Comparison of ENCODE assay signal across 9 cellular contexts in the genomic region with DNA sequence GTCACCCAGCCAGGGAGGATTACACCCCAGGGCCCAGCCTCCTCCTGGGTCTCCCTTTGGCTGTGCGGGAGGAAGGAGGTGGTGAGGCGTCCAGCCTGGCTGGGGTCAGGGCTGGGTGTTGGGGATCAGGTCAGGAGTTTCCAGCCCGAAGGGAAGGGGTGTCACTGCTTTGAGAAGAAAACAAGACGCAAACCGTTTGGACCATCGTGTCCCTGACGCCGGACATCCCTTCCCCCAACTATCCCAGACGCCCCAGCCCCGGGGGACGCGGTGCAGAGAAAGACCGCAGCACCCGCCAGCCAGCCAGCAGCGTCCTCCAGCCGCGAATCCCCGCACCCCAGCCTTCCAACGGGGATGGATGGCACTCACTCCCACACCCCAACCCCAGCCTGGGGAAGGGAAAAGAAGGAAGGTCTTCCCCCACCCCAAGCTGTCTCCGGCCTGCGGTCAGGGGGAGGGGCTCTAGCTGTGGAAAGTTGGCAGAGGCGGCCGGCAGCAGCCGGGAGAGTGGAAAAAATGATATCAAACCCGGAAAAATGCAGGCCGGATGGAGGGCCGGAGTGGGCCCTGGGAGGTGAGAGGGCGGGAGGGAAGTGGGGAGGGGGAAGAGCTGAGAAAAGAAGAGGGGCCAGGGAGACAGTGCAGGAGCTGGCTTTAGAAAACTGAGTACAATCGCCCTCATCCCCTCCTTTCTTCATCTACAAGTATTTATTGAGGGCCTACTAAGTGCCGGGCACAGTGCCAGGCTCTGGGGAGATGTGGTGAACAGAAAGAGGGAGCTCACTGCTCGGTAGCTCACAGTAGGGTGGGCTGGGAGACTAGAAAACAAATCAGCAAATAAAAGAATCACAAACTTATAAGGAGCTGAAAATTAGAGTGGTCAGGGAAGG. TPM values are rescaled to one million over a fixed set of nuclear protein-coding genes. Genes with fewer than 3 reads are reported as not detected.
DNase-seq lines count a peak whose midpoint lies in the region; ATAC-seq and TF ChIP-seq lines count a peak whose summit lies in the region.
"Had no signal": no experiment of that assay in that cellular context is flagged by ENCODE, and none has a peak within 500 bp of the region (broad histone marks: within the 10 kb centered on the region; RNA-seq: fewer than 3 reads in every experiment).

No MANE protein-coding gene starts in this region.

- ATAC-seq in WTC11 (peak; percentile 38; the same call in 1 of the 2 replicates), left ventricle myocardium superior (peak; percentile 93), sciatic nerve (peak; percentile 91)

- 0 out of 2 replicates have a peak overlapping the region, but pooled peaks have one; percentile 10 for H3K4me3 Mint-ChIP-seq in WTC11
- H3K4me3 Mint-ChIP-seq in CD14-positive monocyte: peak overlapping the region in 1 of 2 donors; percentile 72

- POLR2A ChIA-PET in WTC11 (lab: Charles Lee): no interaction called here
- POLR2A ChIA-PET in RWPE1 (lab: Yijun Ruan, JAX; ENCODE audit: low non-redundant PET): interaction anchor here (0.5 kb wide), 1 partner anchor 13 kb away, joined by 3 read pairs; no protein-coding TSS in a partner anchor

- no peak for TF ChIP-seq CTCF in WTC11 (IDR thresholded peaks at IDR 0.05)
- no peak for TF ChIP-seq CTCF in CD14-positive monocyte (IDR thresholded peaks at IDR 0.05)
- no peak for TF ChIP-seq CTCF in RWPE1 (conservative IDR thresholded peaks at IDR 0.05; ENCODE audit: low read depth)

- H3K27me3 Mint-ChIP-seq in WTC11 (ENCODE audit: low read depth) (peaks cover 65% of the 10 kb centered on the region), CD14-positive monocyte (ENCODE audit: low read depth in 3 of 3) (peaks cover 35 to 49% (median 37%) of the 10 kb centered on the region in 3 donors)

- intact Hi-C loops in left ventricle myocardium superior (cut with micrococcal nuclease): no loop called here
- intact Hi-C loops in sciatic nerve (cut with DNase I): no loop called here
- intact Hi-C loops in CD14-positive monocyte (cut with micrococcal nuclease): no loop called here

- peak; percentile 71 for DNase-seq in EH (ENCODE audit: low read depth)
- DNase-seq in WTC11 (ENCODE audit: low spot score): no peak
- DNase-seq in left ventricle myocardium superior: peak; percentile 79
- peak; percentile 89 for DNase-seq in sciatic nerve (ENCODE audit: low spot score)
- no peak for DNase-seq in CD14-positive monocyte (ENCODE audit: low spot score)
- no peak for DNase-seq in NCI-H2227 (lab: John Stamatoyannopoulos, UW; ENCODE audit: unreplicated experiment)
- no peak for DNase-seq in RWPE1 (ENCODE audit: low spot score)
- no peak for DNase-seq in HCEC 1CT
- DNase-seq: midbrain had no signal

- no peak overlapping the region for H3K27ac ChIP-seq in RWPE1

- CTCF ChIA-PET in WTC11 (lab: Charles Lee) (interaction anchor here (1.9 kb wide), 1 partner anchor 17 kb away, joined by 11 read pairs; no protein-coding TSS in a partner anchor), RWPE1 (lab: Yijun Ruan, JAX) (interaction anchor here (0.6 to 4.3 kb wide), 5 partner anchors 9 to 181 kb away, joined by 3 to 22 read pairs (median 5); no protein-coding TSS in a partner anchor)

- H3K9me3 Mint-ChIP-seq in WTC11 (peaks cover 55% of the 10 kb centered on the region), CD14-positive monocyte (peaks cover 0 to 15% (median 5%) of the 10 kb centered on the region in 7 donors)

- no peak overlapping the region for H3K27ac Mint-ChIP-seq in WTC11
- no peak overlapping the region for H3K27ac Mint-ChIP-seq in CD14-positive monocyte

- no peaks in the 10 kb centered on the region for H3K4me1 Mint-ChIP-seq in WTC11
- peaks cover 11% of the 10 kb centered on the region for H3K4me1 Mint-ChIP-seq in CD14-positive monocyte

- H3K36me3 Mint-ChIP-seq in WTC11: peaks cover 30% of the 10 kb centered on the region
- no peaks in the 10 kb centered on the region for H3K36me3 Mint-ChIP-seq in CD14-positive monocyte

TF ChIP-seq in WTC11, 78 proteins besides CTCF, POLR2A, EP300 and RAD21:
- TF ChIP-seq CREM (CRISPR knock-in tag; IDR thresholded peaks at IDR 0.05) (no peak), ZNF281 (CRISPR knock-in tag; IDR thresholded peaks at IDR 0.05) (no peak), ESRRA (CRISPR knock-in tag; IDR thresholded peaks at IDR 0.05; ENCODE audit: borderline replicate concordance) (no peak)

RNA-seq across cellular contexts. Expression of gene REM1, which starts 10.6 kb away (rescaled TPM):
- total RNA-seq in WTC11 (2021) (not detected in 3 replicates), left ventricle myocardium superior (2.0 TPM), sciatic nerve (7.2 TPM)
- not detected for polyA plus RNA-seq in CD14-positive monocyte

RNA-seq across cellular contexts. Expression of gene DEFB124, which starts 10.8 kb away (rescaled TPM):
- not detected in 3 replicates for total RNA-seq in WTC11 (2021)
- not detected for total RNA-seq in left ventricle myocardium superior
- 1.8 TPM for total RNA-seq in sciatic nerve
- not detected for polyA plus RNA-seq in CD14-positive monocyte

RNA-seq across cellular contexts. Expression of gene HM13, which starts 28.5 kb away (rescaled TPM):
- total RNA-seq in WTC11 (2021): 93.3 to 103 TPM (median 101 TPM) in 3 replicates
- 39.2 TPM for total RNA-seq in left ventricle myocardium superior
- total RNA-seq in sciatic nerve: 106 TPM
- polyA plus RNA-seq in CD14-positive monocyte: 100 to 1,000 TPM; 320 to 329 TPM

RNA-seq across cellular contexts. Expression of gene DEFB123, which starts 45.3 kb away (rescaled TPM):
- total RNA-seq in WTC11 (2021) (not detected in 3 replicates), left ventricle myocardium superior (not detected), sciatic nerve (not detected)
- not detected for polyA plus RNA-seq in CD14-positive monocyte

Comparison
In these comparisons a context has a peak if more than half of its experiments do, and no peak if none do; other contexts are left out.
1. DNase-seq: peak in EH (single experiment), left ventricle myocardium superior (single experiment) and sciatic nerve (single experiment); none in WTC11 (single experiment), CD14-positive monocyte (single experiment), NCI-H2227 (single experiment), RWPE1 (single experiment) and HCEC 1CT (single experiment).
2. ATAC-seq: peak in every context shown above with its lines; median percentile 93 in left ventricle myocardium superior; 91 in sciatic nerve; 38 in WTC11.